Comparison of ENCODE assay signal across 16 cellular contexts in genomic region chr4:132266374-132266773, GRCh38.
A peak's percentile ranks its signal among the peaks of the same experiment; 100 is the strongest.
DNase-seq lines count a peak whose midpoint lies in the region; FAIRE-seq lines count a peak whose summit lies in the region.
"Had no signal": no experiment of that assay in that cellular context is flagged by ENCODE, and none has a peak within 500 bp of the region (broad histone marks: within the 10 kb centered on the region; RNA-seq: fewer than 3 reads in every experiment).

No MANE protein-coding gene starts in this region.

- in situ Hi-C loops in KBM-7 (cut with MboI; ENCODE audit: low pct_unique_long_range_greater_than_20kb, low sequenced_read_pairs): no loop called here

- DNase-seq in DMS53 treated with DMSO at 0.1 percent for 48 hours (lab: John Stamatoyannopoulos, UW; ENCODE audit: unreplicated experiment): peak; percentile 6
- DNase-seq in LHCN-M2 (ENCODE audit: low read depth): peak; percentile 7
- DNase-seq in NCI-H524 treated with DMSO at 0.1 percent for 48 hours (lab: John Stamatoyannopoulos, UW): peak; percentile 29
- DNase-seq in foreskin melanocyte: peak; percentile 8
- DNase-seq in T-helper 1 cell: no peak
- DNase-seq in KBM-7: no peak
- DNase-seq in GM19239 (ENCODE audit: insufficient read length, low spot score): no peak
- no peak for DNase-seq in GM19240 (ENCODE audit: insufficient read length, low spot score)
- DNase-seq: DMS 273 treated with DMSO at 0.1 percent for 48 hours, EL, H9, NCI-H1092, NCI-H146, NCI-H2081 treated with DMSO at 0.1 percent for 48 hours, NCI-H345, SHP77 treated with DMSO at 0.1 percent for 48 hours had no signal

- no peak for FAIRE-seq in GM19239 (lab: Jason Lieb, UNC)

Comparison
In these comparisons a context has a peak if more than half of its experiments do, and no peak if none do; other contexts are left out.
1. DNase-seq: peak in DMS53 treated with DMSO at 0.1 percent for 48 hours (single experiment), LHCN-M2 (single experiment), NCI-H524 treated with DMSO at 0.1 percent for 48 hours (single experiment) and foreskin melanocyte (single experiment); none in T-helper 1 cell (0 of 5), KBM-7 (single experiment), GM19239 (single experiment) and GM19240 (single experiment).